12 cellular contexts compared by ENCODE assay signal in the genomic region with DNA sequence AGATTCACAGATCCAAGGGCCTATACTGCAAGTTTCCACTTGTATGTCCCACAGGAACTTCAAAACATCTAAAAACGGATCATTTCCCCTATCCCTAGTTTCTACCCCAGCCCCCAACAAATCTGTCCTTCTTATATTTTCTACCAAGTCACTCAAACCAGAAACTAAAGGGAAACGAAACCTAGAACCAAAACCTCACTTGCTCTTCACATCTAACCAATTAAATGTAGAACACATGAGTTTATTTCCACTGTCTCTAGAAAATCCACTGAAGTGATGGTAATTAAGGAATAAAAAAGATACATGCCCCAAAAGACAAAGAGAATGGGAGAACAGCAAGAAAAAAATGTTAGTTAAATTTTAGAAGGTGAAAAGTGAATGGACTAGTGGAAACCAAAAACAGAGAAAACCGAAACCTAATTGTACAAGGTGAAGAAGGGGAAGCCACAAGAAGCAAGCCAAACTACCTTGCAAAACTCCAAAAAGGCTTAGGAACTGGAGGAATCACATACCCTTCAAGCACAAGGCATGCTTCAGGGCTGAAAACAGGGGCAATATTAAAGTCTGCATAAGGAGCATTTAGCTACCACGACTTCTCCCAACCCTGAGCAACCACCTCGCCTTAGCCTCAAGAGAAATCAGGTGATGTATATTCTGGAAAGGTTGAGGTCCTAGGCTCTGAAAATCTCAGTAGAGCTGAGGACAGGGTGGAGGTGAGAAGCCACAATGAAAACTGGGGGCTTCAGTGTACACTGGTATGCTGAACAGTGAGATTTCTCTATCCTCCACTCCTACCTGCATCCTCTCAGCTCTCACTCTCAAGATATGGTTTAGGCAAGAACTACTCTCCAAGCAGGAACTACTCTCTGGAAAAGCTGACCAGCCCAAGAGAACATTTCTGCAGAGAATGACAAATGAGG. TPM values are rescaled to one million over a fixed set of nuclear protein-coding genes. Genes with fewer than 3 reads are reported as not detected.
DNase-seq lines count a peak whose midpoint lies in the region; ATAC-seq and TF ChIP-seq lines count a peak whose summit lies in the region.
"Had no signal": no experiment of that assay in that cellular context is flagged by ENCODE, and none has a peak within 500 bp of the region (broad histone marks: within the 10 kb centered on the region; RNA-seq: fewer than 3 reads in every experiment).

No MANE protein-coding gene starts in this region.

- no TSS peak for BruUV-seq in A673 (replicated peaks; lab: Mats Ljungman, UMichigan)

- intact Hi-C loops in CD4-positive, alpha-beta memory T cell (cut with micrococcal nuclease) = no loop called here
- intact Hi-C loops in A673 (cut with micrococcal nuclease; ENCODE audit: unreplicated experiment) = no loop called here

- H3K27ac ChIP-seq in CD4-positive, alpha-beta memory T cell (ENCODE audit: low read depth, low read length) = no peak overlapping the region
- H3K27ac ChIP-seq in OCI-LY3 (ENCODE audit: low read length) (peak overlapping the region; percentile 88), A673 (ENCODE audit: low read depth, low read length, poor library complexity, severe bottlenecking) (no peak overlapping the region)
- H3K27ac ChIP-seq: parathyroid adenoma had no signal

- TF ChIP-seq CTCF in OCI-LY3 (IDR thresholded peaks at IDR 0.05; ENCODE audit: low read depth, low read length) (no peak), A673 (conservative IDR thresholded peaks at IDR 0.05; ENCODE audit: low read depth, low read length) (no peak)

- CTCF ChIA-PET in CD4-positive, alpha-beta memory T cell (lab: Charles Lee; ENCODE audit: partially characterized antibody) = no interaction called here
- CTCF ChIA-PET in A673 (lab: Charles Lee) = no interaction called here

- H3K9ac ChIP-seq in OCI-LY3 (ENCODE audit: low read length) = peak overlapping the region; percentile 48
- H3K9ac ChIP-seq: parathyroid adenoma had no signal

- H3K27me3 ChIP-seq in CD4-positive, alpha-beta memory T cell (ENCODE audit: insufficient read depth, low read length) = no peaks in the 10 kb centered on the region
- no peaks in the 10 kb centered on the region for H3K27me3 ChIP-seq in OCI-LY3 (ENCODE audit: low read depth, low read length)
- H3K27me3 ChIP-seq in A673 (replicated peaks; ENCODE audit: insufficient read depth, low read depth, low read length, poor library complexity) = no peaks in the 10 kb centered on the region

- no peak overlapping the region for H3K4me3 Mint-ChIP-seq in CD4-positive, alpha-beta memory T cell
- H3K4me3 Mint-ChIP-seq: CD4-positive, CD25-positive, alpha-beta regulatory T cell had no signal

- H2AFZ ChIP-seq in OCI-LY3 (ENCODE audit: low read depth, low read length) = no peak overlapping the region
- H2AFZ ChIP-seq: parathyroid adenoma had no signal

- H3K79me2 ChIP-seq in OCI-LY3 (ENCODE audit: low read length) = peaks cover 14% of the 10 kb centered on the region
- H3K79me2 ChIP-seq: parathyroid adenoma had no signal

- H3K36me3 Mint-ChIP-seq in CD4-positive, alpha-beta memory T cell = peaks cover 61 to 78% of the 10 kb centered on the region in 2 donors

- H3K27me3 Mint-ChIP-seq in CD4-positive, alpha-beta memory T cell = no peaks in the 10 kb centered on the region
- H3K27me3 Mint-ChIP-seq: CD4-positive, CD25-positive, alpha-beta regulatory T cell had no signal

- H3K9me3 ChIP-seq in CD4-positive, alpha-beta memory T cell (ENCODE audit: control insufficient read depth in 1 of 2, low read length in 2 of 2) = no peaks in the 10 kb centered on the region
- H3K9me3 ChIP-seq in OCI-LY3 (ENCODE audit: insufficient read depth, low read length) (no peaks in the 10 kb centered on the region), A673 (ENCODE audit: low read depth, low read length, poor library complexity, severe bottlenecking) (no peaks in the 10 kb centered on the region)

- no peaks in the 10 kb centered on the region for H3K4me1 ChIP-seq in CD4-positive, alpha-beta memory T cell (ENCODE audit: insufficient read depth, low read length)
- H3K4me1 ChIP-seq in OCI-LY3 (ENCODE audit: low read length) = peaks cover 20% of the 10 kb centered on the region
- H3K4me1 ChIP-seq in A673 (ENCODE audit: insufficient read depth, low read length, poor library complexity, severe bottlenecking) = no peaks in the 10 kb centered on the region
- H3K4me1 ChIP-seq: parathyroid adenoma had no signal

- H3K4me3 ChIP-seq in CD4-positive, alpha-beta memory T cell (ENCODE audit: low read length in 2 of 2) = no peak overlapping the region
- H3K4me3 ChIP-seq in OCI-LY3 (ENCODE audit: low read length) (peak overlapping the region; percentile 57), A673 (ENCODE audit: low read depth, low read length, poor library complexity, severe bottlenecking) (no peak overlapping the region)

- peaks cover 4 to 11% (median 4%) of the 10 kb centered on the region in 4 donors for H3K4me1 Mint-ChIP-seq in CD4-positive, alpha-beta memory T cell

- peak overlapping the region; percentile 71 for H3K4me2 ChIP-seq in OCI-LY3 (ENCODE audit: low read length)

- peak overlapping the region in 5 of 7 donors; percentile 48 to 93 (median 72) for H3K27ac Mint-ChIP-seq in CD4-positive, alpha-beta memory T cell

- H3K9me3 Mint-ChIP-seq in CD4-positive, alpha-beta memory T cell = no peaks in the 10 kb centered on the region
- H3K9me3 Mint-ChIP-seq: CD4-positive, CD25-positive, alpha-beta regulatory T cell had no signal

- POLR2A ChIA-PET in CD4-positive, alpha-beta memory T cell (lab: Charles Lee; ENCODE audit: partially characterized antibody) = no interaction called here
- POLR2A ChIA-PET in A673 (lab: Charles Lee; ENCODE audit: low non-redundant PET) = no interaction called here

- no peak for DNase-seq in CD4-positive, alpha-beta memory T cell
- DNase-seq in NCI-H524 (lab: John Stamatoyannopoulos, UW) (no peak), A673 (ENCODE audit: low spot score) (no peak), activated gamma-delta T cell (lab: John Stamatoyannopoulos, UW) (no peak), SHP77 treated with DMSO at 0.1 percent for 48 hours (lab: John Stamatoyannopoulos, UW) (no peak)
- DNase-seq: activated CD4-positive, alpha-beta T cell treated with anti-CD3 and anti-CD28 coated beads, Interleukin-2, amount 50 U/mL, for 4 hours; CD4-positive, CD25-positive, alpha-beta regulatory T cell; NCI-H82 had no signal

- no peaks in the 10 kb centered on the region for H4K20me1 ChIP-seq in OCI-LY3 (ENCODE audit: insufficient read depth, low read length)

- peak; percentile 71 for ATAC-seq in GM19324 (IDR thresholded peaks at IDR 0.05; ENCODE audit: low FRiP score, unreplicated experiment)
- peak; percentile 65 for ATAC-seq in HG02973 (IDR thresholded peaks at IDR 0.05; ENCODE audit: unreplicated experiment)

- H3K36me3 ChIP-seq in CD4-positive, alpha-beta memory T cell (ENCODE audit: insufficient read depth, low read length) = peaks cover 51% of the 10 kb centered on the region
- H3K36me3 ChIP-seq in OCI-LY3 (replicated peaks; ENCODE audit: low read depth, low read length) (peaks cover 47% of the 10 kb centered on the region), A673 (ENCODE audit: insufficient read depth, low read length, poor library complexity, severe bottlenecking) (peaks cover 78% of the 10 kb centered on the region)

RNA-seq across cellular contexts. Expression of a gene that starts 11.1 kb away (rescaled TPM):
- total RNA-seq in CD4-positive, alpha-beta memory T cell = 10 to 100 TPM; 30.9 to 31.6 TPM
- 10 to 100 TPM; 21.8 to 33.0 TPM for polyA plus RNA-seq in CD4-positive, alpha-beta memory T cell
- 30.6 and 31.2 TPM in 2 replicates for total RNA-seq in A673 (2021)

RNA-seq across cellular contexts. Expression of a gene that starts 40.3 kb away (rescaled TPM):
- total RNA-seq in CD4-positive, alpha-beta memory T cell = 10 to 100 TPM; 79.8 to 84.4 TPM
- polyA plus RNA-seq in CD4-positive, alpha-beta memory T cell = 100 to 1,000 TPM in 1 of 2 donors, 10 to 100 TPM in 1; 80.4 to 122 TPM
- total RNA-seq in A673 (2021) = 296 and 373 TPM in 2 replicates
